ENCODE assay signal across 14 cellular contexts in the genomic region with DNA sequence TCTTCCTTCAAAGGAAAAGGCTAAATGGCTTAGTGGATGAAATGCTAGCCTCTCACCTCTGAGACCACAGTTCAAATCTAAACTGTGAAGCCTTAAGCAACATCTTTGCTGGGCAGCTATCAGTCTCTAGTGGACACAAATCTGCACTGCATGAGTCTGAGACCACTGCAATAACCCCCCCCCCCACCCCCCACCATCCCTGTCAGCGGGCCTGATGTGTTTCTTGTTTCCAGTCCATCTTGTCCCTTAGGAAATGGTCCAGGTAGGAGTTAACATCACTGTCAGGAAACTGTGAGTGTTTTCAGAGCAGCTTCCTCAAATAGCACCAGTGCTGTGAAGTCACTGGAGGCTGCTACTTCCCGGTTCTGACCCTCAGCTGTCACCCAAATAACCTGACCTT.
DNase-seq lines count a peak whose midpoint lies in the region; ATAC-seq, FAIRE-seq and TF ChIP-seq lines count a peak whose summit lies in the region.
"Had no signal": no experiment of that assay in that cellular context is flagged by ENCODE, and none has a peak within 500 bp of the region (broad histone marks: within the 10 kb centered on the region; RNA-seq: fewer than 3 reads in every experiment).

No MANE protein-coding gene starts in this region.

- no peaks in the 10 kb centered on the region for H3K9me3 Mint-ChIP-seq in stimulated activated effector memory CD8-positive, alpha-beta T cell treated with anti-CD3 and anti-CD28 coated beads, Interleukin-12 subunit alpha, Interleukin-12 subunit beta, amount 100 ng/mL, for 72 hours

- no peak overlapping the region for H4K8ac ChIP-seq in neuronal stem cell (ENCODE audit: low read depth, low read length)

- no peak; a peak in 1 of 4 replicates for TF ChIP-seq EP300 in SK-N-SH (IDR thresholded peaks at IDR 0.05; ENCODE audit: borderline replicate concordance in 1 of 2, low read depth in 1 of 2, low read length in 1 of 2)

- TF ChIP-seq POLR2A in spleen (IDR thresholded peaks at IDR 0.05) (no peak), H54 (IDR thresholded peaks at IDR 0.05; ENCODE audit: low read depth, low read length) (no peak)

- no peak overlapping the region for H2AK5ac ChIP-seq in neuronal stem cell (ENCODE audit: low read depth, low read length)

- H2BK5ac ChIP-seq in neuronal stem cell (ENCODE audit: low read length): no peak overlapping the region

- no peaks in the 10 kb centered on the region for H4K20me1 ChIP-seq in SK-N-SH (ENCODE audit: insufficient read depth)

- no peak overlapping the region for H3K4ac ChIP-seq in neuronal stem cell (ENCODE audit: low read length)

- TF ChIP-seq RAD21 in SK-N-SH (IDR thresholded peaks at IDR 0.05; ENCODE audit: low read length): peak; percentile 93

- H3K36me3 Mint-ChIP-seq in stimulated activated effector memory CD8-positive, alpha-beta T cell treated with anti-CD3 and anti-CD28 coated beads, Interleukin-12 subunit alpha, Interleukin-12 subunit beta, amount 100 ng/mL, for 72 hours: no peaks in the 10 kb centered on the region
- H3K36me3 Mint-ChIP-seq: activated naive CD4-positive, alpha-beta T cell treated with anti-CD3 and anti-CD28 coated beads, Interleukin-2, amount 50 U/mL, for 24 hours had no signal

- no peaks in the 10 kb centered on the region for H3K79me1 ChIP-seq in neuronal stem cell (ENCODE audit: low read depth, low read length)

- H3K27ac Mint-ChIP-seq in stimulated activated effector memory CD8-positive, alpha-beta T cell treated with anti-CD3 and anti-CD28 coated beads, Interleukin-12 subunit alpha, Interleukin-12 subunit beta, amount 100 ng/mL, for 72 hours: no peak overlapping the region
- H3K27ac Mint-ChIP-seq: activated naive CD4-positive, alpha-beta T cell treated with anti-CD3 and anti-CD28 coated beads, Interleukin-2, amount 50 U/mL, for 24 hours had no signal

- intact Hi-C loops in spleen (cut with DNase I; ENCODE audit: low total_unique reads): no loop called here

- H3K9me2 ChIP-seq in SK-N-SH: no peaks in the 10 kb centered on the region

- H3K23ac ChIP-seq in neuronal stem cell (ENCODE audit: low read depth, low read length, poor library complexity): no peak overlapping the region

- no peak overlapping the region for H3K18ac ChIP-seq in neuronal stem cell (ENCODE audit: low read length)

- H3K27ac ChIP-seq in AG04450 (ENCODE audit: low read depth, low read length): no peak overlapping the region
- peak overlapping the region in 1 of 2 experiments; percentile 99; a peak in 2 of 4 replicates for H3K27ac ChIP-seq in SK-N-SH (ENCODE audit: low read depth in 2 of 2, low read length in 1 of 2)
- no peak overlapping the region for H3K27ac ChIP-seq in spleen
- no peak overlapping the region for H3K27ac ChIP-seq in neuronal stem cell (replicated peaks; ENCODE audit: low read length)
- H3K27ac ChIP-seq: parathyroid adenoma had no signal

- TF ChIP-seq CTCF in AG04450 (IDR thresholded peaks at IDR 0.05; ENCODE audit: low read depth, low read length) (peak; percentile 42), SK-N-SH (IDR thresholded peaks at IDR 0.05) (peak; percentile 64), spleen (IDR thresholded peaks at IDR 0.05 in 8 of 11, conservative IDR thresholded peaks at IDR 0.05 in 3 of 11) (no peak)

- FAIRE-seq in H54 (lab: Jason Lieb, UNC): no peak

- WGBS in SK-N-SH (ENCODE audit: low lambda C conversion rate): 11% methylated on average over 2 of the region's 2 CpGs
- WGBS in spleen, 5 donors: 7 to 16% (median 14%) methylated on average over 2 of the region's 2 CpGs
- WGBS in neuronal stem cell (ENCODE audit: extremely low coverage in 2 of 2, insufficient read length in 2 of 2, insufficient replicate concordance in 1 of 2), 2 donors: no CpG with 5 or more reads among the region's 2 CpGs

- H3K9me3 ChIP-seq in AG04450 (ENCODE audit: control insufficient read depth, insufficient read depth, low read length): no peaks in the 10 kb centered on the region
- no peaks in the 10 kb centered on the region for H3K9me3 ChIP-seq in SK-N-SH
- H3K9me3 ChIP-seq in spleen: peaks cover 0 to 12% (median 3%) of the 10 kb centered on the region in 8 donors
- peaks cover 0 to 4% of the 10 kb centered on the region in 2 donors for H3K9me3 ChIP-seq in neuronal stem cell (replicated peaks in 1 of 2; ENCODE audit: control insufficient read depth in 2 of 2, insufficient read depth in 1 of 2, low read depth in 1 of 2, low read length in 2 of 2)

- CTCF ChIA-PET in AG04450 (lab: Charles Lee) (interaction anchor here (0.5 to 2.3 kb wide), 6 partner anchors 8 to 296 kb away, joined by 3 to 16 read pairs (median 5); no protein-coding TSS in a partner anchor), HEK293T (lab: Yijun Ruan, JAX) (no interaction called here), SK-N-SH (lab: Yijun Ruan, JAX) (interaction anchor here (0.6 to 5.2 kb wide), 45 partner anchors 9 to 1292 kb away, joined by 3 to 74 read pairs (median 5); no protein-coding TSS in a partner anchor)

- H3K4me1 ChIP-seq in SK-N-SH (ENCODE audit: control insufficient read depth in 1 of 2, insufficient read depth in 2 of 2, low read depth in 1 of 2, low read length in 1 of 2): peaks cover 15 to 32% of the 10 kb centered on the region in 2 experiments; a peak in 2 of 4 replicates
- no peaks in the 10 kb centered on the region for H3K4me1 ChIP-seq in spleen
- peaks cover 0 to 17% of the 10 kb centered on the region in 2 donors for H3K4me1 ChIP-seq in neuronal stem cell (ENCODE audit: control insufficient read depth in 2 of 2, insufficient read depth in 1 of 2, low read depth in 1 of 2, low read length in 2 of 2)
- H3K4me1 ChIP-seq: parathyroid adenoma had no signal

- no peaks in the 10 kb centered on the region for H3K36me3 ChIP-seq in SK-N-SH (replicated peaks in 1 of 2; ENCODE audit: control insufficient read depth in 1 of 2, insufficient read depth in 2 of 2, low read length in 1 of 2)
- no peaks in the 10 kb centered on the region for H3K36me3 ChIP-seq in spleen
- H3K36me3 ChIP-seq in neuronal stem cell (replicated peaks in 1 of 2; ENCODE audit: control insufficient read depth in 2 of 2, insufficient read depth in 2 of 2, low read length in 2 of 2): no peaks in the 10 kb centered on the region

- no peak overlapping the region for H2BK12ac ChIP-seq in neuronal stem cell (ENCODE audit: low read length)

- DNase-seq in AG04450 (ENCODE audit: low read depth, low spot score): no peak
- peak; percentile 11 for DNase-seq in HEK293T (ENCODE audit: extremely low spot score)
- DNase-seq in SK-N-SH: peak; percentile 60
- peak; percentile 15 for DNase-seq in iPS-NIHi7 (ENCODE audit: extremely low spot score)
- DNase-seq in spleen: no peak
- no peak for DNase-seq in stimulated activated effector memory CD8-positive, alpha-beta T cell treated with anti-CD3 and anti-CD28 coated beads, Interleukin-12 subunit alpha, Interleukin-12 subunit beta, amount 100 ng/mL, for 72 hours (ENCODE audit: low spot score in 2 of 2)
- no peak for DNase-seq in neuronal stem cell (ENCODE audit: low spot score)
- DNase-seq in H54 (ENCODE audit: insufficient read length, low spot score): no peak
- DNase-seq: central memory CD4-positive, alpha-beta T cell; erythroblast; NCI-H1105; SIG-M5 had no signal

- no peak overlapping the region for H4K91ac ChIP-seq in neuronal stem cell (ENCODE audit: low read depth, low read length, poor library complexity)

- H3K9ac ChIP-seq in SK-N-SH: no peak overlapping the region
- no peak overlapping the region for H3K9ac ChIP-seq in neuronal stem cell (ENCODE audit: low read depth, low read length, poor library complexity)
- H3K9ac ChIP-seq: parathyroid adenoma had no signal

- no peak for ATAC-seq in stimulated activated effector memory CD8-positive, alpha-beta T cell treated with anti-CD3 and anti-CD28 coated beads, Interleukin-12 subunit alpha, Interleukin-12 subunit beta, amount 100 ng/mL, for 72 hours

- no peak overlapping the region for H3K4me3 Mint-ChIP-seq in stimulated activated effector memory CD8-positive, alpha-beta T cell treated with anti-CD3 and anti-CD28 coated beads, Interleukin-12 subunit alpha, Interleukin-12 subunit beta, amount 100 ng/mL, for 72 hours
- H3K4me3 Mint-ChIP-seq: activated naive CD4-positive, alpha-beta T cell treated with anti-CD3 and anti-CD28 coated beads, Interleukin-2, amount 50 U/mL, for 24 hours had no signal

- H3K14ac ChIP-seq in neuronal stem cell (ENCODE audit: low read length): no peak overlapping the region

- H3K4me1 Mint-ChIP-seq in stimulated activated effector memory CD8-positive, alpha-beta T cell treated with anti-CD3 and anti-CD28 coated beads, Interleukin-12 subunit alpha, Interleukin-12 subunit beta, amount 100 ng/mL, for 72 hours: no peaks in the 10 kb centered on the region
- H3K4me1 Mint-ChIP-seq: activated naive CD4-positive, alpha-beta T cell treated with anti-CD3 and anti-CD28 coated beads, Interleukin-2, amount 50 U/mL, for 24 hours had no signal

- H3K27me3 ChIP-seq in AG04450 (ENCODE audit: control insufficient read depth, insufficient read depth, low read length): no peaks in the 10 kb centered on the region
- no peaks in the 10 kb centered on the region for H3K27me3 ChIP-seq in SK-N-SH (ENCODE audit: insufficient read depth)
- no peaks in the 10 kb centered on the region for H3K27me3 ChIP-seq in spleen (replicated peaks in 1 of 7)
- H3K27me3 ChIP-seq in neuronal stem cell (ENCODE audit: control insufficient read depth in 3 of 3, insufficient read depth in 3 of 3, low read depth in 1 of 3, low read length in 3 of 3): no peaks in the 10 kb centered on the region

- H3K4me2 ChIP-seq in SK-N-SH: no peak overlapping the region
- no peak overlapping the region for H3K4me2 ChIP-seq in neuronal stem cell (ENCODE audit: insufficient read depth, low read length, poor library complexity, severe bottlenecking)

- peaks cover 4% of the 10 kb centered on the region for H3F3A ChIP-seq in SK-N-SH (replicated peaks; ENCODE audit: insufficient read depth)

- no peak overlapping the region for H2BK15ac ChIP-seq in neuronal stem cell (ENCODE audit: low read length)

- H2AFZ ChIP-seq in SK-N-SH (ENCODE audit: low read depth): no peak overlapping the region
- H2AFZ ChIP-seq in neuronal stem cell (ENCODE audit: low read length): no peak overlapping the region
- H2AFZ ChIP-seq: parathyroid adenoma had no signal

- POLR2A ChIA-PET in AG04450 (lab: Yijun Ruan, JAX): no interaction called here
- POLR2A ChIA-PET in HEK293T (lab: Yijun Ruan, JAX): no interaction called here
- POLR2A ChIA-PET in SK-N-SH (lab: Yijun Ruan, JAX): interaction anchor here (0.6 to 3.1 kb wide), 6 partner anchors 79 to 758 kb away, joined by 3 to 25 read pairs (median 7); no protein-coding TSS in a partner anchor

- H3K4me3 ChIP-seq in AG04450 (ENCODE audit: low read depth, low read length): no peak overlapping the region
- no peak overlapping the region for H3K4me3 ChIP-seq in SK-N-SH (ENCODE audit: low read depth in 2 of 2, low read length in 1 of 2)
- no peak overlapping the region for H3K4me3 ChIP-seq in spleen
- no peak overlapping the region for H3K4me3 ChIP-seq in neuronal stem cell (ENCODE audit: low read length in 2 of 2)

- no peaks in the 10 kb centered on the region for H3K79me2 ChIP-seq in SK-N-SH (ENCODE audit: insufficient read depth)
- H3K79me2 ChIP-seq: parathyroid adenoma had no signal

- no peak overlapping the region for H2BK120ac ChIP-seq in neuronal stem cell (ENCODE audit: low read depth, low read length)

TF ChIP-seq in HEK293T, 16 proteins besides CTCF, POLR2A, EP300 and RAD21 (continues in another document):
- TF ChIP-seq LEF1 (IDR thresholded peaks at IDR 0.05; ENCODE audit: borderline replicate concordance): no peak

Comparison
In these comparisons a context has a peak if more than half of its experiments do, and no peak if none do; other contexts are left out.
1. DNase-seq: peak in HEK293T (single experiment), SK-N-SH (single experiment) and iPS-NIHi7 (single experiment); none in AG04450 (single experiment), spleen (single experiment), stimulated activated effector memory CD8-positive, alpha-beta T cell treated with anti-CD3 and anti-CD28 coated beads, Interleukin-12 subunit alpha, Interleukin-12 subunit beta, amount 100 ng/mL, for 72 hours (0 of 2), neuronal stem cell (single experiment) and H54 (single experiment).
2. CTCF ChIP-seq: peak in AG04450 (single experiment) and SK-N-SH (single experiment); none in spleen (0 of 11).